In the genomic region with DNA sequence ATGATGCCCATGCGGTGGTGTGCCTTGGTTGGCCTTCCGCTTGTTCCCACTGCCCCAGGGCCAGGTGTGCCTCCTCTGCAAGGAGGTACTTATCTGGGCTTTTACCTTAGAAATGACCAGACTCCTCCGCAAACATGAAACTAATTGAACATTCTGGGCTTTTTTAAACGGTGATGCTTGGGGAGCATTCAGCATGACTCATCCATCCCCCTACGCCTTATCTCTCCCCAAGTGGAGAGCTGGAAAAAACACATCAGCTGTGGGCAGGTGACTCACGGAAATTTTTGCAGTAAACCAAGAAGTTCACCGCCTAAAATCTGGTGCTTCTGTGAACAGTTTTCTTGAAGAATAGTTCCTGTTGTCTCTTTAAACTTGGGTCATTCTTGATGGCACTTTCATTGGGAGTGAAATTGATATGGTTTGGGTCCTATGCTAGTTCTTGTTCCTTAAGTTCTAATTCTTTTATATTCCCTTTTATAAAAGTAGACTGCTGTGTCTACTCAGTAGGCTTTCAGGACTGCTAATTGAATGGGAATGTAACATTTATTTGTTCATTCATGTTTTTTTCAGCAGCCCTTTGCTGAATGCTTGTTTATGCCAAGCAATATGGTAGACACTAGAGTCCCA, we compare ENCODE assay signal across 1 cellular context.
TF ChIP-seq lines count a peak whose summit lies in the region.

No MANE protein-coding gene starts in this region.

TF ChIP-seq in K562, 482 proteins besides CTCF, POLR2A, EP300 and RAD21 (continued from another document):
- TF ChIP-seq, protein P1, sequence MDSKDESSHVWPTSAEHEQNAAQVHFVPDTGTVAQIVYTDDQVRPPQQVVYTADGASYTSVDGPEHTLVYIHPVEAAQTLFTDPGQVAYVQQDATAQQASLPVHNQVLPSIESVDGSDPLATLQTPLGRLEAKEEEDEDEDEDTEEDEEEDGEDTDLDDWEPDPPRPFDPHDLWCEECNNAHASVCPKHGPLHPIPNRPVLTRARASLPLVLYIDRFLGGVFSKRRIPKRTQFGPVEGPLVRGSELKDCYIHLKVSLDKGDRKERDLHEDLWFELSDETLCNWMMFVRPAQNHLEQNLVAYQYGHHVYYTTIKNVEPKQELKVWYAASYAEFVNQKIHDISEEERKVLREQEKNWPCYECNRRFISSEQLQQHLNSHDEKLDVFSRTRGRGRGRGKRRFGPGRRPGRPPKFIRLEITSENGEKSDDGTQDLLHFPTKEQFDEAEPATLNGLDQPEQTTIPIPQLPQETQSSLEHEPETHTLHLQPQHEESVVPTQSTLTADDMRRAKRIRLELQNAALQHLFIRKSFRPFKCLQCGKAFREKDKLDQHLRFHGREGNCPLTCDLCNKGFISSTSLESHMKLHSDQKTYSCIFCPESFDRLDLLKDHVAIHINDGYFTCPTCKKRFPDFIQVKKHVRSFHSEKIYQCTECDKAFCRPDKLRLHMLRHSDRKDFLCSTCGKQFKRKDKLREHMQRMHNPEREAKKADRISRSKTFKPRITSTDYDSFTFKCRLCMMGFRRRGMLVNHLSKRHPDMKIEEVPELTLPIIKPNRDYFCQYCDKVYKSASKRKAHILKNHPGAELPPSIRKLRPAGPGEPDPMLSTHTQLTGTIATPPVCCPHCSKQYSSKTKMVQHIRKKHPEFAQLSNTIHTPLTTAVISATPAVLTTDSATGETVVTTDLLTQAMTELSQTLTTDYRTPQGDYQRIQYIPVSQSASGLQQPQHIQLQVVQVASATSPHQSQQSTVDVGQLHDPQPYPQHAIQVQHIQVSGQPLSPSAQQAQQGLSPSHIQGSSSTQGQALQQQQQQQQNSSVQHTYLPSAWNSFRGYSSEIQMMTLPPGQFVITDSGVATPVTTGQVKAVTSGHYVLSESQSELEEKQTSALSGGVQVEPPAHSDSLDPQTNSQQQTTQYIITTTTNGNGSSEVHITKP (IDR thresholded peaks at IDR 0.05; ENCODE audit: partially characterized antibody): peak; percentile 22
- TF ChIP-seq TAL1 (IDR thresholded peaks at IDR 0.05) (peak; percentile 26; the same call in 1 of the 2 replicates), FOXM1 (IDR thresholded peaks at IDR 0.05; ENCODE audit: low read depth) (no peak), FOXM1 (CRISPR knock-in tag; IDR thresholded peaks at IDR 0.05; ENCODE audit: low read depth) (no peak), ZNF347 (CRISPR knock-in tag; IDR thresholded peaks at IDR 0.05; ENCODE audit: low read depth) (no peak), ZFPM2 (CRISPR knock-in tag; IDR thresholded peaks at IDR 0.05) (no peak), POLR2AphosphoS5 (IDR thresholded peaks at IDR 0.05; ENCODE audit: control insufficient read depth, insufficient read depth, low read depth, low read length) (peak; percentile 67), MAFF (IDR thresholded peaks at IDR 0.05; ENCODE audit: low read length) (peak; percentile 11; the same call in 1 of the 2 replicates), FOXK1 (CRISPR knock-in tag; IDR thresholded peaks at IDR 0.05; ENCODE audit: borderline replicate concordance) (no peak), COPS2 (conservative IDR thresholded peaks at IDR 0.05) (no peak), ZNF324 (CRISPR knock-in tag; IDR thresholded peaks at IDR 0.05) (no peak), RBM25 (IDR thresholded peaks at IDR 0.05; ENCODE audit: low read depth, low read length, severe bottlenecking) (no peak), HEY1 (CRISPR knock-in tag; IDR thresholded peaks at IDR 0.05; ENCODE audit: borderline replicate concordance) (peak; percentile 50; the same call in 1 of the 2 replicates), SP1 (CRISPR knock-in tag; IDR thresholded peaks at IDR 0.05) (no peak), EHMT2 (IDR thresholded peaks at IDR 0.05) (0 out of 2 replicates have a peak, but pooled peaks have one; percentile 45), SRSF1 (IDR thresholded peaks at IDR 0.05; ENCODE audit: low read depth, low read length) (no peak), DIDO1 (tag; IDR thresholded peaks at IDR 0.05; ENCODE audit: low read depth) (no peak), CCAR2 (IDR thresholded peaks at IDR 0.05; ENCODE audit: low read depth, low read length) (no peak), NCOR1 (IDR thresholded peaks at IDR 0.05) (peak; percentile 55; the same call in 1 of the 2 replicates), NCOA2 (IDR thresholded peaks at IDR 0.05; ENCODE audit: partially characterized antibody in 2 of 2) (no peak), NUFIP1 (IDR thresholded peaks at IDR 0.05; ENCODE audit: partially characterized antibody) (no peak)
- TF ChIP-seq, protein P2, sequence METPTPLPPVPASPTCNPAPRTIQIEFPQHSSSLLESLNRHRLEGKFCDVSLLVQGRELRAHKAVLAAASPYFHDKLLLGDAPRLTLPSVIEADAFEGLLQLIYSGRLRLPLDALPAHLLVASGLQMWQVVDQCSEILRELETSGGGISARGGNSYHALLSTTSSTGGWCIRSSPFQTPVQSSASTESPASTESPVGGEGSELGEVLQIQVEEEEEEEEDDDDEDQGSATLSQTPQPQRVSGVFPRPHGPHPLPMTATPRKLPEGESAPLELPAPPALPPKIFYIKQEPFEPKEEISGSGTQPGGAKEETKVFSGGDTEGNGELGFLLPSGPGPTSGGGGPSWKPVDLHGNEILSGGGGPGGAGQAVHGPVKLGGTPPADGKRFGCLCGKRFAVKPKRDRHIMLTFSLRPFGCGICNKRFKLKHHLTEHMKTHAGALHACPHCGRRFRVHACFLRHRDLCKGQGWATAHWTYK (CRISPR knock-in tag; IDR thresholded peaks at IDR 0.05): no peak
- TF ChIP-seq, protein P3, sequence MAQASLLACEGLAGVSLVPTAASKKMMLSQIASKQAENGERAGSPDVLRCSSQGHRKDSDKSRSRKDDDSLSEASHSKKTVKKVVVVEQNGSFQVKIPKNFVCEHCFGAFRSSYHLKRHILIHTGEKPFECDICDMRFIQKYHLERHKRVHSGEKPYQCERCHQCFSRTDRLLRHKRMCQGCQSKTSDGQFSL (CRISPR knock-in tag; IDR thresholded peaks at IDR 0.05): peak; percentile 77; the same call in 1 of the 2 replicates
- TF ChIP-seq, protein P3 (tag; IDR thresholded peaks at IDR 0.05): no peak
- TF ChIP-seq, protein P4, sequence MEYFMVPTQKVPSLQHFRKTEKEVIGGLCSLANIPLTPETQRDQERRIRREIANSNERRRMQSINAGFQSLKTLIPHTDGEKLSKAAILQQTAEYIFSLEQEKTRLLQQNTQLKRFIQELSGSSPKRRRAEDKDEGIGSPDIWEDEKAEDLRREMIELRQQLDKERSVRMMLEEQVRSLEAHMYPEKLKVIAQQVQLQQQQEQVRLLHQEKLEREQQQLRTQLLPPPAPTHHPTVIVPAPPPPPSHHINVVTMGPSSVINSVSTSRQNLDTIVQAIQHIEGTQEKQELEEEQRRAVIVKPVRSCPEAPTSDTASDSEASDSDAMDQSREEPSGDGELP (CRISPR knock-in tag; IDR thresholded peaks at IDR 0.05; ENCODE audit: borderline replicate concordance): peak; percentile 92
- TF ChIP-seq, protein P5, sequence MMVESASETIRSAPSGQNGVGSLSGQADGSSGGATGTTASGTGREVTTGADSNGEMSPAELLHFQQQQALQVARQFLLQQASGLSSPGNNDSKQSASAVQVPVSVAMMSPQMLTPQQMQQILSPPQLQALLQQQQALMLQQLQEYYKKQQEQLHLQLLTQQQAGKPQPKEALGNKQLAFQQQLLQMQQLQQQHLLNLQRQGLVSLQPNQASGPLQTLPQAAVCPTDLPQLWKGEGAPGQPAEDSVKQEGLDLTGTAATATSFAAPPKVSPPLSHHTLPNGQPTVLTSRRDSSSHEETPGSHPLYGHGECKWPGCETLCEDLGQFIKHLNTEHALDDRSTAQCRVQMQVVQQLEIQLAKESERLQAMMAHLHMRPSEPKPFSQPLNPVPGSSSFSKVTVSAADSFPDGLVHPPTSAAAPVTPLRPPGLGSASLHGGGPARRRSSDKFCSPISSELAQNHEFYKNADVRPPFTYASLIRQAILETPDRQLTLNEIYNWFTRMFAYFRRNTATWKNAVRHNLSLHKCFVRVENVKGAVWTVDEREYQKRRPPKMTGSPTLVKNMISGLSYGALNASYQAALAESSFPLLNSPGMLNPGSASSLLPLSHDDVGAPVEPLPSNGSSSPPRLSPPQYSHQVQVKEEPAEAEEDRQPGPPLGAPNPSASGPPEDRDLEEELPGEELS (CRISPR knock-in tag; IDR thresholded peaks at IDR 0.05; ENCODE audit: borderline replicate concordance): no peak
- TF ChIP-seq, protein P6, sequence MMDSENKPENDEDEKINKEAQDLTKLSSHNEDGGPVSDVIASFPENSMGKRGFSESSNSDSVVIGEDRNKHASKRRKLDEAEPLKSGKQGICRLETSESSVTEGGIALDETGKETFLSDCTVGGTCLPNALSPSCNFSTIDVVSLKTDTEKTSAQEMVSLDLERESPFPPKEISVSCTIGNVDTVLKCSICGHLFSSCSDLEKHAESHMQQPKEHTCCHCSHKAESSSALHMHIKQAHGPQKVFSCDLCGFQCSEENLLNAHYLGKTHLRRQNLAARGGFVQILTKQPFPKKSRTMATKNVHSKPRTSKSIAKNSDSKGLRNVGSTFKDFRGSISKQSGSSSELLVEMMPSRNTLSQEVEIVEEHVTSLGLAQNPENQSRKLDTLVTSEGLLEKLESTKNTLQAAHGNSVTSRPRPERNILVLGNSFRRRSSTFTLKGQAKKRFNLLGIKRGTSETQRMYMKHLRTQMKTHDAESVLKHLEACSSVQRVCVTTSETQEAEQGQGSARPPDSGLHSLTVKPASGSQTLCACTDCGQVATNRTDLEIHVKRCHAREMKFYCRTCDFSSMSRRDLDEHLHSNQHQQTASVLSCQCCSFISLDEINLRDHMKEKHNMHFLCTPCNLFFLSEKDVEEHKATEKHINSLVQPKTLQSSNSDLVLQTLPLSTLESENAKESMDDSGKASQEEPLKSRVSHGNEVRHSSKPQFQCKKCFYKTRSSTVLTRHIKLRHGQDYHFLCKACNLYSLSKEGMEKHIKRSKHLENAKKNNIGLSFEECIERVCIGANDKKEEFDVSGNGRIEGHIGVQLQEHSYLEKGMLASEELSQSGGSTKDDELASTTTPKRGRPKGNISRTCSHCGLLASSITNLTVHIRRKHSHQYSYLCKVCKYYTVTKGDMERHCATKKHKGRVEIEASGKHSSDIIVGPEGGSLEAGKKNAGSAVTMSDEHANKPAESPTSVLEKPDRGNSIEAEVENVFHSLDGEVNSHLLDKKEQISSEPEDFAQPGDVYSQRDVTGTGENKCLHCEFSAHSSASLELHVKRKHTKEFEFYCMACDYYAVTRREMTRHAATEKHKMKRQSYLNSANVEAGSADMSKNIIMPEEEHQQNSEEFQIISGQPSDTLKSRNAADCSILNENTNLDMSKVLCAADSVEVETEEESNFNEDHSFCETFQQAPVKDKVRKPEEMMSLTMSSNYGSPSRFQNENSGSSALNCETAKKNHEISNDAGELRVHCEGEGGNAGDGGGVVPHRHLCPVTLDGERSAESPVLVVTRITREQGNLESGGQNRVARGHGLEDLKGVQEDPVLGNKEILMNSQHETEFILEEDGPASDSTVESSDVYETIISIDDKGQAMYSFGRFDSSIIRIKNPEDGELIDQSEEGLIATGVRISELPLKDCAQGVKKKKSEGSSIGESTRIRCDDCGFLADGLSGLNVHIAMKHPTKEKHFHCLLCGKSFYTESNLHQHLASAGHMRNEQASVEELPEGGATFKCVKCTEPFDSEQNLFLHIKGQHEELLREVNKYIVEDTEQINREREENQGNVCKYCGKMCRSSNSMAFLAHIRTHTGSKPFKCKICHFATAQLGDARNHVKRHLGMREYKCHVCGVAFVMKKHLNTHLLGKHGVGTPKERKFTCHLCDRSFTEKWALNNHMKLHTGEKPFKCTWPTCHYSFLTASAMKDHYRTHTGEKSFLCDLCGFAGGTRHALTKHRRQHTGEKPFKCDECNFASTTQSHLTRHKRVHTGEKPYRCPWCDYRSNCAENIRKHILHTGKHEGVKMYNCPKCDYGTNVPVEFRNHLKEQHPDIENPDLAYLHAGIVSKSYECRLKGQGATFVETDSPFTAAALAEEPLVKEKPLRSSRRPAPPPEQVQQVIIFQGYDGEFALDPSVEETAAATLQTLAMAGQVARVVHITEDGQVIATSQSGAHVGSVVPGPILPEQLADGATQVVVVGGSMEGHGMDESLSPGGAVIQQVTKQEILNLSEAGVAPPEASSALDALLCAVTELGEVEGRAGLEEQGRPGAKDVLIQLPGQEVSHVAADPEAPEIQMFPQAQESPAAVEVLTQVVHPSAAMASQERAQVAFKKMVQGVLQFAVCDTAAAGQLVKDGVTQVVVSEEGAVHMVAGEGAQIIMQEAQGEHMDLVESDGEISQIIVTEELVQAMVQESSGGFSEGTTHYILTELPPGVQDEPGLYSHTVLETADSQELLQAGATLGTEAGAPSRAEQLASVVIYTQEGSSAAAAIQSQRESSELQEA (IDR thresholded peaks at IDR 0.05; ENCODE audit: low read depth): no peak
- TF ChIP-seq, protein P7, sequence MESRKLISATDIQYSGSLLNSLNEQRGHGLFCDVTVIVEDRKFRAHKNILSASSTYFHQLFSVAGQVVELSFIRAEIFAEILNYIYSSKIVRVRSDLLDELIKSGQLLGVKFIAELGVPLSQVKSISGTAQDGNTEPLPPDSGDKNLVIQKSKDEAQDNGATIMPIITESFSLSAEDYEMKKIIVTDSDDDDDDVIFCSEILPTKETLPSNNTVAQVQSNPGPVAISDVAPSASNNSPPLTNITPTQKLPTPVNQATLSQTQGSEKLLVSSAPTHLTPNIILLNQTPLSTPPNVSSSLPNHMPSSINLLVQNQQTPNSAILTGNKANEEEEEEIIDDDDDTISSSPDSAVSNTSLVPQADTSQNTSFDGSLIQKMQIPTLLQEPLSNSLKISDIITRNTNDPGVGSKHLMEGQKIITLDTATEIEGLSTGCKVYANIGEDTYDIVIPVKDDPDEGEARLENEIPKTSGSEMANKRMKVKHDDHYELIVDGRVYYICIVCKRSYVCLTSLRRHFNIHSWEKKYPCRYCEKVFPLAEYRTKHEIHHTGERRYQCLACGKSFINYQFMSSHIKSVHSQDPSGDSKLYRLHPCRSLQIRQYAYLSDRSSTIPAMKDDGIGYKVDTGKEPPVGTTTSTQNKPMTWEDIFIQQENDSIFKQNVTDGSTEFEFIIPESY (CRISPR knock-in tag; IDR thresholded peaks at IDR 0.05): no peak
- TF ChIP-seq, protein P8, sequence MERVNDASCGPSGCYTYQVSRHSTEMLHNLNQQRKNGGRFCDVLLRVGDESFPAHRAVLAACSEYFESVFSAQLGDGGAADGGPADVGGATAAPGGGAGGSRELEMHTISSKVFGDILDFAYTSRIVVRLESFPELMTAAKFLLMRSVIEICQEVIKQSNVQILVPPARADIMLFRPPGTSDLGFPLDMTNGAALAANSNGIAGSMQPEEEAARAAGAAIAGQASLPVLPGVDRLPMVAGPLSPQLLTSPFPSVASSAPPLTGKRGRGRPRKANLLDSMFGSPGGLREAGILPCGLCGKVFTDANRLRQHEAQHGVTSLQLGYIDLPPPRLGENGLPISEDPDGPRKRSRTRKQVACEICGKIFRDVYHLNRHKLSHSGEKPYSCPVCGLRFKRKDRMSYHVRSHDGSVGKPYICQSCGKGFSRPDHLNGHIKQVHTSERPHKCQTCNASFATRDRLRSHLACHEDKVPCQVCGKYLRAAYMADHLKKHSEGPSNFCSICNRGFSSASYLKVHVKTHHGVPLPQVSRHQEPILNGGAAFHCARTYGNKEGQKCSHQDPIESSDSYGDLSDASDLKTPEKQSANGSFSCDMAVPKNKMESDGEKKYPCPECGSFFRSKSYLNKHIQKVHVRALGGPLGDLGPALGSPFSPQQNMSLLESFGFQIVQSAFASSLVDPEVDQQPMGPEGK (CRISPR knock-in tag; IDR thresholded peaks at IDR 0.05; ENCODE audit: borderline replicate concordance): no peak
